29 cellular contexts compared by ENCODE assay signal in the genomic region with DNA sequence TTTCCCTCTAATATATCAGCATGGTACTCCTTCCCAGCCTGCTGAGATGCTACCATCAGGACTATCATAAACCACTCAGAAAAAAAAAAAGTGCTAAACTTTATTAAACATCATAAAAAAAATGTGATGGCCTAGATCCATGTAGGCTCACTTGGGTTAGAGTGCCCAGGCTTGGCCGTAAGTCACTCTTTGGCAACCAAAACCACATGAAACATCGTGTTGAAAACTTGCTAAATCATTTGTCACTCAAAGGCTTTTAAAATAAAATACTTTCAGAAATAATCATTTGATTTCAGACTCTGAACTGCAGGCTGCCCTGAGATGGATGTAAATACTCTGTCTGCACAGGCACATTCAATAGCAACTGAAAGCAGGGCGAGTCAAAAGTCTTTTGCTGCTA.
"Had no signal": no experiment of that assay in that cellular context is flagged by ENCODE, and none has a peak within 500 bp of the region (broad histone marks: within the 10 kb centered on the region; RNA-seq: fewer than 3 reads in every experiment).

No MANE protein-coding gene starts in this region.

- H3K36me3 ChIP-seq: left ventricle myocardium inferior, pancreas, prostate gland, sigmoid colon, thyroid gland, transverse colon, upper lobe of left lung, vagina had no signal

- ATAC-seq: left colon; natural killer cell treated with Interleukin-12 subunit alpha and Interleukin-12 subunit beta and Interleukin-15 and Interleukin-18, amount 100 ng/mL, for 72 hours; pancreas; right cardiac atrium; stimulated activated memory B cell treated with anti-CD40 and anti-IgM and Interleukin-4, amounts not matched to agents 10 μg/mL and 1 μg/mL and 100 μg/mL, for 72 hours; stimulated activated naive CD8-positive, alpha-beta T cell treated with anti-CD3 and anti-CD28 coated beads, Interleukin-15, amount 100 ng/mL, for 72 hours had no signal

- H3K27ac ChIP-seq: left ventricle myocardium inferior, pancreas, prostate gland, testis, thyroid gland, transverse colon, upper lobe of left lung, vagina had no signal

- DNase-seq: hypothalamus; immature natural killer cell; kidney; left colon; left ventricle myocardium inferior; mesendoderm; naive B cell; nucleus accumbens; pancreas; retina; right cardiac atrium; sigmoid colon; stimulated activated CD4-positive, alpha-beta T cell treated with anti-CD3 and anti-CD28 coated beads, Interleukin-1b, Interleukin-23, amount 100 ng/mL, for 48 hours; stimulated activated CD4-positive, alpha-beta T cell treated with anti-CD3 and anti-CD28 coated beads, Interleukin-2, amount 100 ng/mL, for 48 hours; stimulated activated CD4-positive, alpha-beta T cell treated with anti-CD3 and anti-CD28 coated beads, Interleukin-4, amount 100 ng/mL, for 4 hours; stimulated activated CD8-positive, alpha-beta memory T cell treated with anti-CD3 and anti-CD28 coated beads, Interleukin-4, amount 100 ng/mL, for 48 hours; stimulated activated naive CD4-positive, alpha-beta T cell treated with Interleukin-2 at 50 U/mL for 16 hours; stimulated activated naive CD8-positive, alpha-beta T cell treated with anti-CD3 and anti-CD28 coated beads, Interleukin-15, amount 100 ng/mL, for 72 hours; testis; thyroid gland; transverse colon; upper lobe of left lung had no signal

- H3K27me3 ChIP-seq: pancreas, sigmoid colon, testis, thyroid gland, transverse colon, upper lobe of left lung, vagina had no signal

- H3K9me3 ChIP-seq: left ventricle myocardium inferior, pancreas, prostate gland, sigmoid colon, testis, thyroid gland, transverse colon, upper lobe of left lung, vagina had no signal

- H3K4me3 ChIP-seq: left ventricle myocardium inferior, lung, pancreas, prostate gland, sigmoid colon, smooth muscle cell, testis, thyroid gland, transverse colon, upper lobe of left lung, vagina had no signal

- FAIRE-seq: islet of Langerhans, kidney, pancreas had no signal

- H3K4me1 ChIP-seq: left ventricle myocardium inferior, pancreas, prostate gland, testis, thyroid gland, upper lobe of left lung had no signal
